ENCODE assay signal across 25 cellular contexts in the genomic region with DNA sequence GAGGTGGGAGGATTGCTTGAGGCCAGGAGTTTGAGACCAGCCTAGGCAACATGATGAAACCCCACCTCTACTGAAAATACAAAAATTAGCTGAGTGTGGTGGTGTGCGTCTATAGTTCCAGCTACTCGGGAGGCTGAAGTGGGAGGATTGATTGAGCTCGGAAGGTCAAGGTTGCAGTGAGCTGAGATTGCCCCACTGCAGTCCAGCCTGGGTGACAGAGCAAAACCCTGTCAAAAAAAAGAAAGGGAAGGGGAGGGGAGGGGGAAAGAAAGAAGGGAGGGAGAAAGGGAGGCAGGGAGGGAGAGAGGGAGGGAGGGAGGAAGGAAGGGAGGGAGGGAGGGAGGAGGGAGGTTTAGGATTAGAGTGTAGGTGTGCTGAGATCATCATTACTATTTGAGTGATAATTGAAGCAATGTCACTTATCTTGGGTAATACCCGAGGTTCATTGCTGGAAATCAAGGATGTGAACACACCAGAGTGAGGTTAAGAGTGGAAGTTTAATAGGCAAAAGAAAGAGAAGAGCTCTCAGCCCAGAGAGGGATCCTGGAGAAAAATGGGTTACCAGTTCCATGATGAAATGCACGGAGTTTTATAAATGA. TPM values are rescaled to one million over a fixed set of nuclear protein-coding genes. Genes with fewer than 3 reads are reported as not detected.
DNase-seq lines count a peak whose midpoint lies in the region; ATAC-seq, FAIRE-seq and TF ChIP-seq lines count a peak whose summit lies in the region.
"Had no signal": no experiment of that assay in that cellular context is flagged by ENCODE, and none has a peak within 500 bp of the region (broad histone marks: within the 10 kb centered on the region; RNA-seq: fewer than 3 reads in every experiment).

No MANE protein-coding gene starts in this region.

- intact Hi-C loops in adrenal gland (cut with DNase I): no loop called here
- intact Hi-C loops in psoas muscle (cut with DNase I): no loop called here

- POLR2A ChIA-PET in A549 (lab: Yijun Ruan, JAX): no interaction called here

- TF ChIP-seq CTCF in A549 (IDR thresholded peaks at IDR 0.05) (no peak), adrenal gland (IDR thresholded peaks at IDR 0.05) (no peak), psoas muscle (IDR thresholded peaks at IDR 0.05) (no peak), suprapubic skin (IDR thresholded peaks at IDR 0.05) (no peak)

- no peak for FAIRE-seq in A549 (lab: Jason Lieb, UNC)
- FAIRE-seq in G401.6 (lab: Jason Lieb, UNC): peak; percentile 6
- FAIRE-seq: TTC549 had no signal

- no peaks in the 10 kb centered on the region for H3K36me3 ChIP-seq in adrenal gland (replicated peaks in 1 of 2)
- peaks cover 0 to 5% of the 10 kb centered on the region in 2 donors for H3K36me3 ChIP-seq in psoas muscle (ENCODE audit: insufficient read depth in 1 of 2, low read depth in 1 of 2)
- H3K36me3 ChIP-seq in suprapubic skin: no peaks in the 10 kb centered on the region
- H3K36me3 ChIP-seq: tibial nerve had no signal

- no peaks in the 10 kb centered on the region for H3K9me3 ChIP-seq in A549
- H3K9me3 ChIP-seq in adrenal gland (replicated peaks in 1 of 3): no peaks in the 10 kb centered on the region
- H3K9me3 ChIP-seq in psoas muscle: no peaks in the 10 kb centered on the region
- no peaks in the 10 kb centered on the region for H3K9me3 ChIP-seq in suprapubic skin
- H3K9me3 ChIP-seq: heart right ventricle, MG63, tibial nerve had no signal

- WGBS in A549 (ENCODE audit: missing lambda C conversion rate): 84% methylated on average over 5 of the region's 5 CpGs
- 36 to 60% (median 48%) methylated on average over 5 of the region's 5 CpGs for WGBS in adrenal gland, 4 donors
- 68 to 79% (median 74%) methylated on average over 5 of the region's 5 CpGs for WGBS in psoas muscle, 3 donors
- 72% methylated on average over 5 of the region's 5 CpGs for WGBS in suprapubic skin

- H3K4me2 ChIP-seq in A549: peak overlapping the region; percentile 9; the same call in 2 of the 3 replicates

- H3K4me1 ChIP-seq in A549: peaks cover 80% of the 10 kb centered on the region
- peaks cover 3 to 44% of the 10 kb centered on the region in 2 donors for H3K4me1 ChIP-seq in adrenal gland (replicated peaks in 1 of 2)
- H3K4me1 ChIP-seq in psoas muscle: peaks cover 66% of the 10 kb centered on the region
- peaks cover 21% of the 10 kb centered on the region for H3K4me1 ChIP-seq in suprapubic skin

- CTCF ChIA-PET in A549 (lab: Yijun Ruan, JAX): interaction anchor here (0.6 to 2.8 kb wide), 15 partner anchors 8 to 177 kb away, joined by 3 to 17 read pairs (median 3); no protein-coding TSS in a partner anchor

- H3K27me3 ChIP-seq in adrenal gland (no peaks in the 10 kb centered on the region), psoas muscle (ENCODE audit: insufficient read depth in 3 of 3, low read length in 2 of 3) (no peaks in the 10 kb centered on the region), suprapubic skin (no peaks in the 10 kb centered on the region)
- H3K27me3 ChIP-seq: heart right ventricle, MG63, tibial nerve had no signal

- no peak for TF ChIP-seq RAD21 in A549 (conservative IDR thresholded peaks at IDR 0.05 in 1 of 2, IDR thresholded peaks at IDR 0.05 in 1 of 2)

- TF ChIP-seq POLR2A in A549 (IDR thresholded peaks at IDR 0.05; ENCODE audit: low read length) (no peak), adrenal gland (IDR thresholded peaks at IDR 0.05) (no peak), suprapubic skin (IDR thresholded peaks at IDR 0.05) (no peak)

- no peak for TF ChIP-seq EP300 in A549 (IDR thresholded peaks at IDR 0.05)
- TF ChIP-seq EP300 in suprapubic skin (IDR thresholded peaks at IDR 0.05): no peak

- no peak for DNase-seq in A549 (ENCODE audit: low read depth in 1 of 2, low spot score in 1 of 2)
- DNase-seq in adrenal gland: peak in 4 of 7 donors; percentile 21 to 33 (median 25)
- no peak for DNase-seq in psoas muscle
- no peak for DNase-seq in suprapubic skin (ENCODE audit: low spot score in 2 of 2)
- DNase-seq in HK-2 (ENCODE audit: unreplicated experiment): no peak
- DNase-seq in AG20443 (ENCODE audit: low spot score): no peak
- DNase-seq in nucleus accumbens (lab: John Stamatoyannopoulos, UW): no peak
- DNase-seq: ACHN; activated CD4-positive, alpha-beta T cell treated with anti-CD3 and anti-CD28 coated beads for 1 hour; activated gamma-delta T cell; activated naive CD8-positive, alpha-beta T cell treated with anti-CD3 and anti-CD28 coated beads, Interleukin-2, amount 50 U/mL, for 24 hours; CD4-positive, CD25-positive, alpha-beta regulatory T cell; effector CD8-positive, alpha-beta T cell; heart right ventricle; KBM-7; left colon; MG63; NCI-H1417 treated with DMSO at 0.1 percent for 48 hours; NCI-H2107; NK-92 treated with Interleukin-12 subunit alpha and Interleukin-12 subunit beta, amount 100 ng/mL, for 24 hours; retina; stimulated activated naive CD8-positive, alpha-beta T cell treated with anti-CD3 and anti-CD28 coated beads, Interleukin-15, Interleukin-2, amounts not matched to agents 100 U/mL and 50 U/mL, for 24 hours had no signal

- H3K4me3 ChIP-seq in A549 (no peak overlapping the region), adrenal gland (no peak overlapping the region), psoas muscle (no peak overlapping the region), suprapubic skin (no peak overlapping the region)
- H3K4me3 ChIP-seq: heart right ventricle, MG63, tibial nerve had no signal

- no peak; a peak in 2 of 6 replicates for ATAC-seq in A549
- peak in 3 of 4 donors; percentile 6 to 37 (median 21) for ATAC-seq in psoas muscle
- ATAC-seq: activated naive CD8-positive, alpha-beta T cell treated with anti-CD3 and anti-CD28 coated beads, Interleukin-2, amount 50 U/mL, for 24 hours; heart right ventricle; left colon; stimulated activated naive CD8-positive, alpha-beta T cell treated with anti-CD3 and anti-CD28 coated beads, Interleukin-15, Interleukin-2, amounts not matched to agents 100 U/mL and 50 U/mL, for 24 hours had no signal

- H3K27ac ChIP-seq in A549: peak overlapping the region in 1 of 2 experiments; percentile 67; a peak in 3 of 6 replicates
- H3K27ac ChIP-seq in adrenal gland: no peak overlapping the region
- peak overlapping the region; percentile 37 for H3K27ac ChIP-seq in psoas muscle
- H3K27ac ChIP-seq in suprapubic skin: no peak overlapping the region
- H3K27ac ChIP-seq: tibial nerve had no signal

TF ChIP-seq in A549, 52 proteins besides CTCF, POLR2A, EP300 and RAD21:
- TF ChIP-seq TFCP2L1 (CRISPR knock-in tag; IDR thresholded peaks at IDR 0.05) (no peak), CHD4 (IDR thresholded peaks at IDR 0.05; ENCODE audit: borderline replicate concordance) (no peak), ZFP36 (IDR thresholded peaks at IDR 0.05; ENCODE audit: borderline replicate concordance, partially characterized antibody) (no peak), HOXB5 (CRISPR knock-in tag; IDR thresholded peaks at IDR 0.05) (no peak), ELK1 (IDR thresholded peaks at IDR 0.05; ENCODE audit: low read depth, low read length) (no peak), ESRRA (IDR thresholded peaks at IDR 0.05; ENCODE audit: borderline replicate concordance, low read length) (no peak), EHF (CRISPR knock-in tag; IDR thresholded peaks at IDR 0.05) (no peak), HEYL (CRISPR knock-in tag; IDR thresholded peaks at IDR 0.05) (no peak), ZNF302 (CRISPR knock-in tag; IDR thresholded peaks at IDR 0.05) (no peak), HOXB13 (CRISPR knock-in tag; IDR thresholded peaks at IDR 0.05; ENCODE audit: low read depth) (no peak)

RNA-seq across cellular contexts. Expression of gene VCL, which starts 27.6 kb away (rescaled TPM):
- 101 and 112 TPM in 2 replicates for polyA plus RNA-seq in A549 (2011; rRNA removed)
- polyA plus RNA-seq in A549 (2012; cell fraction: cytosol; rRNA removed): 42.5 and 49.4 TPM in 2 replicates
- 139 and 188 TPM in 2 replicates for polyA plus RNA-seq in A549 (2012; cell fraction: nucleus; rRNA removed)
- polyA plus RNA-seq in A549 (2017; fragmentation: RNase III; extraction: RNeasy Plus Mini Kit Qiagen cat#74134 plus additional on column Dnase treatment): 111 to 119 TPM (median 112 TPM) in 3 replicates
- 89.4 and 90.1 TPM in 2 replicates for polyA minus RNA-seq in A549 (2011; rRNA and poly(A)+ RNA removed)
- total RNA-seq in adrenal gland: 10 to 100 TPM; 30.6 to 90.7 (median 46.5) TPM
- polyA plus RNA-seq in adrenal gland: 10 to 100 TPM; 14.3 to 36.4 (median 16.7) TPM
- 100 to 1,000 TPM in 3 of 4 donors, 10 to 100 TPM in 1; 89.1 to 426 (median 179) TPM for total RNA-seq in psoas muscle
- polyA plus RNA-seq in psoas muscle: 10 to 100 TPM; 54.5 to 93.2 (median 91.4) TPM
- 10 to 100 TPM; 54.8 to 92.9 (median 64.7) TPM for total RNA-seq in suprapubic skin

Comparison
In these comparisons a context has a peak if more than half of its experiments do, and no peak if none do; other contexts are left out.
1. ATAC-seq: peak in psoas muscle (3 of 4); none in A549 (0 of 2).
2. DNase-seq: peak in adrenal gland (4 of 7); none in A549 (0 of 2), psoas muscle (0 of 2), suprapubic skin (0 of 2), HK-2 (single experiment), AG20443 (single experiment) and nucleus accumbens (0 of 56).